Comparison of ENCODE assay signal across 27 cellular contexts in the genomic region with DNA sequence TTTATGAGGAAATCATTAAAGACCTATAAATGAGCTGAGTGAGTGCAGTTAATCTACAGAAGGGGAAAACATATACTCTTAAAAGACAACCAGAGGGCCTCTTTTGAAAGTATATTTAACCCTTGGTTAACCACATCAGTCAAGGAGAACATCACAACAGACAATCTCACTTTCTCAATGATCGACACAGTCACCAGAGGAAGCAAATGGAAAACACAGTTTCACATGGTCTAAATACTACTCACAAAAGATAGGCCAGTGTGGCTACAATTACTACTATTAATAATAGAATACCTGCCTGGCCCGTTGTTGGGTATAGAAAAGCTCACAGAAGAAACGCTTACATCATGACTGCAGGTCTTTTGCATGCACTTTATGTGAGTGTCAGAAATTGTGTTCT.
"Had no signal": no experiment of that assay in that cellular context is flagged by ENCODE, and none has a peak within 500 bp of the region (broad histone marks: within the 10 kb centered on the region; RNA-seq: fewer than 3 reads in every experiment).

No MANE protein-coding gene starts in this region.

- ATAC-seq: foreskin keratinocyte; gastroesophageal sphincter; heart left ventricle; left lobe of liver; mucosa of descending colon; natural killer cell treated with Interleukin-12 subunit alpha and Interleukin-12 subunit beta and Interleukin-15 and Interleukin-18, amount 100 ng/mL, for 72 hours; psoas muscle; right cardiac atrium; stimulated activated effector memory CD8-positive, alpha-beta T cell treated with anti-CD3 and anti-CD28 coated beads, Interleukin-12 subunit alpha, Interleukin-12 subunit beta, amount 100 ng/mL, for 72 hours had no signal

- H3K4me3 ChIP-seq: esophagus muscularis mucosa, gastroesophageal sphincter, heart left ventricle, hepatocyte, lung, mucosa of descending colon, neural progenitor cell, psoas muscle, sigmoid colon, stomach, thyroid gland had no signal

- FAIRE-seq: endothelial cell of umbilical vein had no signal

- H3K4me2 ChIP-seq: hepatocyte had no signal

- H3K27me3 Mint-ChIP-seq: naive B cell; natural killer cell treated with Interleukin-12 subunit alpha and Interleukin-12 subunit beta and Interleukin-15 and Interleukin-18, amount 100 ng/mL, for 72 hours had no signal

- H3K27ac Mint-ChIP-seq: memory B cell; mesothelial cell of epicardium; naive B cell; natural killer cell treated with Interleukin-12 subunit alpha and Interleukin-12 subunit beta and Interleukin-15 and Interleukin-18, amount 100 ng/mL, for 72 hours; neural progenitor cell; stimulated activated effector memory CD8-positive, alpha-beta T cell treated with anti-CD3 and anti-CD28 coated beads, Interleukin-12 subunit alpha, Interleukin-12 subunit beta, amount 100 ng/mL, for 72 hours had no signal

- H3K9me3 Mint-ChIP-seq: memory B cell, mesothelial cell of epicardium had no signal

- H3K27me3 ChIP-seq: esophagus muscularis mucosa, foreskin keratinocyte, gastroesophageal sphincter, heart left ventricle, hepatocyte, neural progenitor cell, sigmoid colon, stomach, thyroid gland had no signal

- H3K9me3 ChIP-seq: esophagus muscularis mucosa, gastroesophageal sphincter, heart left ventricle, mucosa of descending colon, psoas muscle, sigmoid colon, stomach, thyroid gland had no signal

- DNase-seq: dermis blood vessel endothelial cell; effector memory CD4-positive, alpha-beta T cell; foreskin keratinocyte; heart left ventricle; kidney; mucosa of descending colon; naive B cell; psoas muscle; right cardiac atrium; sigmoid colon; stimulated activated CD4-positive, alpha-beta T cell treated with anti-CD3 and anti-CD28 coated beads, Interleukin-2, amount 100 ng/mL, for 24 hours; stimulated activated CD4-positive, alpha-beta T cell treated with anti-CD3 and anti-CD28 coated beads, Interleukin-4, amount 100 ng/mL, for 24 hours; stimulated activated naive CD4-positive, alpha-beta T cell treated with Interleukin-2 at 50 U/mL for 16 hours; stomach; trophoblast cell had no signal

- H3K36me3 Mint-ChIP-seq: memory B cell; mesothelial cell of epicardium; naive B cell; natural killer cell treated with Interleukin-12 subunit alpha and Interleukin-12 subunit beta and Interleukin-15 and Interleukin-18, amount 100 ng/mL, for 72 hours; stimulated activated effector memory CD8-positive, alpha-beta T cell treated with anti-CD3 and anti-CD28 coated beads, Interleukin-12 subunit alpha, Interleukin-12 subunit beta, amount 100 ng/mL, for 72 hours had no signal

- H3K27ac ChIP-seq: esophagus muscularis mucosa, foreskin keratinocyte, gastroesophageal sphincter, heart left ventricle, hepatocyte, neural progenitor cell, psoas muscle, sigmoid colon, stomach, thyroid gland had no signal

- H3K4me1 Mint-ChIP-seq: mesothelial cell of epicardium; naive B cell; stimulated activated effector memory CD8-positive, alpha-beta T cell treated with anti-CD3 and anti-CD28 coated beads, Interleukin-12 subunit alpha, Interleukin-12 subunit beta, amount 100 ng/mL, for 72 hours had no signal

- H2AFZ ChIP-seq: hepatocyte, neural progenitor cell had no signal

- H3K79me2 ChIP-seq: hepatocyte had no signal

- H3K4me1 ChIP-seq: esophagus muscularis mucosa, gastroesophageal sphincter, heart left ventricle, psoas muscle, sigmoid colon had no signal

- H3K4me3 Mint-ChIP-seq: memory B cell; mesothelial cell of epicardium; naive B cell; natural killer cell treated with Interleukin-12 subunit alpha and Interleukin-12 subunit beta and Interleukin-15 and Interleukin-18, amount 100 ng/mL, for 72 hours; neural progenitor cell; stimulated activated effector memory CD8-positive, alpha-beta T cell treated with anti-CD3 and anti-CD28 coated beads, Interleukin-12 subunit alpha, Interleukin-12 subunit beta, amount 100 ng/mL, for 72 hours had no signal

- H3K36me3 ChIP-seq: esophagus muscularis mucosa, gastroesophageal sphincter, heart left ventricle, neural progenitor cell, sigmoid colon, stomach, thyroid gland had no signal
